8 cellular contexts compared by ENCODE assay signal in genomic region chr14:103562135-103562384, GRCh38. TPM values are rescaled to one million over a fixed set of nuclear protein-coding genes. Genes with fewer than 3 reads are reported as not detected.
DNase-seq lines count a peak whose midpoint lies in the region; ATAC-seq and TF ChIP-seq lines count a peak whose summit lies in the region.

No MANE protein-coding gene starts in this region.

- DNase-seq in kidney epithelial cell (ENCODE audit: low read depth), result no peak
- DNase-seq in thyroid gland, result no peak
- DNase-seq in retina, result no peak
- DNase-seq in LoVo (ENCODE audit: low spot score), result no peak

- H3K36me3 ChIP-seq in kidney epithelial cell (ENCODE audit: control insufficient read depth, insufficient read depth, low read length) (no peaks in the 10 kb centered on the region), thyroid gland (peaks cover 9 to 11% of the 10 kb centered on the region in 2 donors)

- TF ChIP-seq CTCF in kidney epithelial cell (IDR thresholded peaks at IDR 0.05; ENCODE audit: insufficient read depth, low read length, poor library complexity, severe bottlenecking) (no peak), thyroid gland (IDR thresholded peaks at IDR 0.05) (no peak)

- WGBS in adipose tissue, 3 donors, result 0 to 1% (median 0%) methylated on average over 23 to 24 of the region's 24 CpGs
- no CpG with 5 or more reads among the region's 24 CpGs for WGBS in thyroid gland, 2 donors

- intact Hi-C loops in thyroid gland (cut with DNase I), result loop anchor here (10.0 kb wide), 1 partner anchor 153 kb away; the partner anchor contains the start of genes XRCC3 and ZFYVE21

- H3K27ac ChIP-seq in adipose tissue (ENCODE audit: low read depth, low read length) (peak overlapping the region; percentile 76), thyroid gland (peak overlapping the region; percentile 82 to 93 (median 88))

- no peaks in the 10 kb centered on the region for H3K9me3 ChIP-seq in thyroid gland

- H3K27me3 ChIP-seq in kidney epithelial cell (ENCODE audit: control insufficient read depth, insufficient read depth, low read length) (no peaks in the 10 kb centered on the region), thyroid gland (no peaks in the 10 kb centered on the region)

- no peak for TF ChIP-seq POLR2A in thyroid gland (IDR thresholded peaks at IDR 0.05)

- ATAC-seq in GM19023 (IDR thresholded peaks at IDR 0.05; ENCODE audit: unreplicated experiment) (peak; percentile 34), HG03439 (IDR thresholded peaks at IDR 0.05; ENCODE audit: unreplicated experiment) (peak; percentile 22), HG02678 (IDR thresholded peaks at IDR 0.05; ENCODE audit: unreplicated experiment) (no peak)

- H3K4me3 ChIP-seq in kidney epithelial cell (ENCODE audit: low read depth, low read length) (peak overlapping the region; percentile 98), thyroid gland (replicated peaks in 1 of 3) (peak overlapping the region; percentile 90 to 98 (median 98))

- H3K4me1 ChIP-seq in thyroid gland, result peaks cover 38 to 75% of the 10 kb centered on the region in 2 donors

RNA-seq across cellular contexts. Expression of gene BAG5, which starts 0.4 kb away (rescaled TPM):
- 10 to 100 TPM in 2 of 3 donors, 1 to 10 TPM in 1; 4.9 to 24.0 (median 13.4) TPM for polyA plus RNA-seq in adipose tissue
- total RNA-seq in kidney epithelial cell, result 37.9 and 40.8 TPM in 2 replicates
- total RNA-seq in thyroid gland, result 10 to 100 TPM; 39.4 to 77.5 (median 44.4) TPM

RNA-seq across cellular contexts. Expression of gene COA8, which starts 0.7 kb away (rescaled TPM):
- polyA plus RNA-seq in adipose tissue, result 10 to 100 TPM; 49.3 to 67.5 (median 62.8) TPM
- total RNA-seq in kidney epithelial cell, result 83.8 and 86.7 TPM in 2 replicates
- 10 to 100 TPM; 25.9 to 50.4 (median 33.6) TPM for total RNA-seq in thyroid gland

RNA-seq across cellular contexts. Expression of gene TRMT61A, which starts 33.1 kb away (rescaled TPM):
- 10 to 100 TPM in 2 of 3 donors, 1 to 10 TPM in 1; 6.9 to 19.2 (median 12.0) TPM for polyA plus RNA-seq in adipose tissue
- total RNA-seq in kidney epithelial cell (15.6 and 17.1 TPM in 2 replicates), thyroid gland (10 to 100 TPM; 14.9 to 24.4 (median 21.3) TPM)

RNA-seq across cellular contexts. Expression of gene CKB, which starts 39.4 kb away (rescaled TPM):
- polyA plus RNA-seq in adipose tissue, result 100 to 1,000 TPM; 109 to 574 (median 196) TPM
- total RNA-seq in kidney epithelial cell (67.7 and 78.7 TPM in 2 replicates), thyroid gland (100 to 1,000 TPM; 190 to 373 (median 266) TPM)
